ENCODE assay signal across 8 cellular contexts in the genomic region with DNA sequence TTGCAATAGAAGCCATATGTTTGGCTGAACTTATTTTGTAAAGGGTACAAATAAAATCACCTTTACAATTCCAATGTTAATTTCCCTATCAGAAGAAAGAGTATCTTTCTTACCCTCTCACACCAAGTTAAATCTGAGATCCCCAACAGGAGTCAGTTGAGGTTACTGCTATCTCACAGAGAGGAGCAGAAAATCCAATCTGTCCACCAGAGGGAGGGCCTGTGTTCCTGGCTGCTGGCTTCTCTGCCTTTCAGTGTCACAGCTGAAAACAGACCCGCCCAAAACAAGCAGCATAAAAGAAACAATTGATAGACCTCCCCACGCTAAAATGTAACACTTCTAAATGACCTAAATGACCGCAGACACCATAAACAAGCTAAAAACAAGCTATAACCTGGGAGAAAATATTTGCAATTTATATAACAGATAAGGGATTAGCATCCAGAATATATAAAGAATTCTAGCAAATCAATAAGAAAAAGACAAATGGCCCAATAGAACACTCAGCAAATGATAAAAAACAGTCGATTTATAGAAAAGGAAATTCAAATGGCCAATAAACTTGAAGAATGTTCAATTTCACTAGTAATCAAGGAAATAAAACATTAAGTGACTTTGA. TPM values are rescaled to one million over a fixed set of nuclear protein-coding genes. Genes with fewer than 3 reads are reported as not detected.
A peak's percentile ranks its signal among the peaks of the same experiment; 100 is the strongest.
DNase-seq lines count a peak whose midpoint lies in the region; ATAC-seq and TF ChIP-seq lines count a peak whose summit lies in the region.

No MANE protein-coding gene starts in this region.

- CTCF ChIA-PET in PC-9 (lab: Charles Lee), result interaction anchor here (0.6 to 1.1 kb wide), 3 partner anchors 10 to 648 kb away, joined by 3 to 6 read pairs (median 4); no protein-coding TSS in a partner anchor
- CTCF ChIA-PET in activated naive CD4-positive, alpha-beta T cell treated with anti-CD3 and anti-CD28 coated beads for 36 hours (lab: Charles Lee), result interaction anchor here (0.8 to 3.3 kb wide), 6 partner anchors 8 to 190 kb away, joined by 3 to 19 read pairs (median 3); no protein-coding TSS in a partner anchor

- H3K9ac ChIP-seq in trophoblast cell (ENCODE audit: low read length), result no peak overlapping the region

- no peak overlapping the region for H2BK5ac ChIP-seq in trophoblast cell (ENCODE audit: low read depth, low read length, poor library complexity)

- H4K8ac ChIP-seq in trophoblast cell (ENCODE audit: low read depth, low read length), result no peak overlapping the region

- H3K36me3 ChIP-seq in PC-9 (ENCODE audit: low read depth), result no peaks in the 10 kb centered on the region
- H3K36me3 ChIP-seq in trophoblast cell (ENCODE audit: control insufficient read depth in 1 of 2, insufficient read depth in 2 of 2, low read length in 2 of 2), result no peaks in the 10 kb centered on the region

- no peak overlapping the region for H2AFZ ChIP-seq in PC-9
- H2AFZ ChIP-seq in trophoblast cell (ENCODE audit: insufficient read depth, low read length, poor library complexity), result no peak overlapping the region

- no peak overlapping the region for H2BK12ac ChIP-seq in trophoblast cell (ENCODE audit: low read length)

- H4K91ac ChIP-seq in trophoblast cell (ENCODE audit: low read depth, low read length), result no peak overlapping the region

- no peaks in the 10 kb centered on the region for H3K9me3 ChIP-seq in PC-9 (ENCODE audit: insufficient read depth, low read depth)
- peaks cover 1% of the 10 kb centered on the region for H3K9me3 ChIP-seq in trophoblast cell (ENCODE audit: insufficient read depth, low read depth, low read length)

- H3K27ac ChIP-seq in PC-9 (no peak overlapping the region), trophoblast cell (ENCODE audit: low read depth, low read length) (no peak overlapping the region)

- no peaks in the 10 kb centered on the region for H3K36me3 Mint-ChIP-seq in activated naive CD4-positive, alpha-beta T cell treated with anti-CD3 and anti-CD28 coated beads for 36 hours (ENCODE audit: low read depth)

- DNase-seq in Caki2 (ENCODE audit: low read depth) (peak; percentile 38), HuH-7.5 (ENCODE audit: low spot score) (peak; percentile 78), PC-9 (peak; percentile 40 to 51), glomerular visceral epithelial cell (ENCODE audit: extremely low spot score) (peak; percentile 56), trophoblast cell (peak; percentile 52 to 77), NCI-H187 (lab: John Stamatoyannopoulos, UW) (no peak)
- peak; percentile 68 for DNase-seq in activated naive CD4-positive, alpha-beta T cell treated with anti-CD3 and anti-CD28 coated beads for 36 hours

- H3K18ac ChIP-seq in trophoblast cell (ENCODE audit: low read length), result no peak overlapping the region

- POLR2A ChIA-PET in PC-9 (lab: Charles Lee; ENCODE audit: unreplicated experiment), result interaction anchor here (0.5 to 0.8 kb wide), 2 partner anchors 29 to 94 kb away, joined by 4 to 7 read pairs; no protein-coding TSS in a partner anchor

- H4K12ac ChIP-seq in trophoblast cell (ENCODE audit: low read depth, low read length), result no peak overlapping the region

- H3F3A ChIP-seq in PC-9 (ENCODE audit: insufficient read depth, low read depth), result no peaks in the 10 kb centered on the region

- H3K9me3 Mint-ChIP-seq in activated naive CD4-positive, alpha-beta T cell treated with anti-CD3 and anti-CD28 coated beads for 36 hours, result no peaks in the 10 kb centered on the region

- H3K79me2 ChIP-seq in PC-9 (ENCODE audit: low read depth) (no peaks in the 10 kb centered on the region), trophoblast cell (ENCODE audit: control insufficient read depth, insufficient read depth, low read length, poor library complexity) (no peaks in the 10 kb centered on the region)

- ATAC-seq in HG03045 (IDR thresholded peaks at IDR 0.05; ENCODE audit: unreplicated experiment), result no peak

- H3K4me2 ChIP-seq in PC-9 (no peak overlapping the region), trophoblast cell (ENCODE audit: low read length) (no peak overlapping the region)

- H3K4me3 ChIP-seq in PC-9 (no peak overlapping the region), trophoblast cell (ENCODE audit: low read depth, low read length) (no peak overlapping the region)

- H2BK120ac ChIP-seq in trophoblast cell (ENCODE audit: insufficient read depth, low read length, poor library complexity), result no peak overlapping the region

- H3K23ac ChIP-seq in trophoblast cell (ENCODE audit: low read length), result no peak overlapping the region

- intact Hi-C loops in PC-9 (cut with micrococcal nuclease; ENCODE audit: unreplicated experiment), result loop anchor here (1.0 to 10.0 kb wide), 4 partner anchors 84 to 897 kb away; no protein-coding TSS in a partner anchor
- intact Hi-C loops in activated naive CD4-positive, alpha-beta T cell treated with anti-CD3 and anti-CD28 coated beads for 36 hours (cut with micrococcal nuclease), result loop anchor here (1.0 kb wide), 2 partner anchors 96 to 189 kb away; no protein-coding TSS in a partner anchor

- no peak overlapping the region for H3K14ac ChIP-seq in trophoblast cell (ENCODE audit: low read length)

- H3K9me2 ChIP-seq in PC-9 (ENCODE audit: insufficient read depth), result no peaks in the 10 kb centered on the region

- no peaks in the 10 kb centered on the region for H3K4me1 Mint-ChIP-seq in activated naive CD4-positive, alpha-beta T cell treated with anti-CD3 and anti-CD28 coated beads for 36 hours (ENCODE audit: low read depth)

- in situ Hi-C loops in Caki2 (cut with HindIII; ENCODE audit: low pct_unique_long_range_greater_than_20kb, low sequenced_read_pairs), result no loop called here

- H3K4me3 Mint-ChIP-seq in activated naive CD4-positive, alpha-beta T cell treated with anti-CD3 and anti-CD28 coated beads for 36 hours, result no peak overlapping the region

- no peaks in the 10 kb centered on the region for H4K20me1 ChIP-seq in PC-9 (ENCODE audit: insufficient read depth)

- H3K79me1 ChIP-seq in trophoblast cell (ENCODE audit: low read length), result peaks cover 2% of the 10 kb centered on the region

- TF ChIP-seq CTCF in PC-9 (conservative IDR thresholded peaks at IDR 0.05), result peak; percentile 78

- H2AK5ac ChIP-seq in trophoblast cell (ENCODE audit: low read length), result no peak overlapping the region

- H3K4me1 ChIP-seq in PC-9 (replicated peaks; ENCODE audit: insufficient read depth), result no peaks in the 10 kb centered on the region
- H3K4me1 ChIP-seq in trophoblast cell (ENCODE audit: control insufficient read depth in 1 of 2, insufficient read depth in 2 of 2, low read length in 2 of 2), result peaks cover 9% of the 10 kb centered on the region in 2 experiments

- no peaks in the 10 kb centered on the region for H3K27me3 Mint-ChIP-seq in activated naive CD4-positive, alpha-beta T cell treated with anti-CD3 and anti-CD28 coated beads for 36 hours (ENCODE audit: low read depth)

- WGBS in trophoblast cell (ENCODE audit: extremely low coverage, insufficient coverage, insufficient read length), result no CpG with 5 or more reads among the region's 4 CpGs

- H3K27me3 ChIP-seq in PC-9 (ENCODE audit: insufficient read depth, low read depth) (no peaks in the 10 kb centered on the region), trophoblast cell (ENCODE audit: insufficient read depth, low read length) (no peaks in the 10 kb centered on the region)

- BruUV-seq in PC-9 (replicated peaks; lab: Mats Ljungman, UMichigan), result no TSS peak

- no peak overlapping the region for H3K27ac Mint-ChIP-seq in activated naive CD4-positive, alpha-beta T cell treated with anti-CD3 and anti-CD28 coated beads for 36 hours

- H3K4ac ChIP-seq in trophoblast cell (ENCODE audit: low read depth, low read length), result no peak overlapping the region

RNA-seq across cellular contexts. Expression of a gene that starts 24.5 kb away (rescaled TPM):
- total RNA-seq in Caki2 (2014; rRNA removed; shearing (Covaris generic); ENCODE audit: low replicate concordance), result 3.6 and 6.7 TPM in 2 replicates
- 6.7 and 8.8 TPM in 2 replicates for total RNA-seq in PC-9 (2021)
- total RNA-seq in activated naive CD4-positive, alpha-beta T cell treated with anti-CD3 and anti-CD28 coated beads for 36 hours, result 1 to 10 TPM; 2.6 TPM
- polyA plus RNA-seq in trophoblast cell (2013), result 13.2 and 13.4 TPM in 2 replicates

Comparison
In these comparisons a context has a peak if more than half of its experiments do, and no peak if none do; other contexts are left out.
1. DNase-seq: peak in Caki2 (single experiment), HuH-7.5 (single experiment), PC-9 (2 of 2), activated naive CD4-positive, alpha-beta T cell treated with anti-CD3 and anti-CD28 coated beads for 36 hours (single experiment), glomerular visceral epithelial cell (single experiment) and trophoblast cell (2 of 2); none in NCI-H187 (0 of 2).